In genomic region chr10:71795248-71795647, GRCh38 we compare ENCODE assay signal across 13 cellular contexts. TPM values are rescaled to one million over a fixed set of nuclear protein-coding genes. Genes with fewer than 3 reads are reported as not detected.
A peak's percentile ranks its signal among the peaks of the same experiment; 100 is the strongest.
DNase-seq lines count a peak whose midpoint lies in the region; ATAC-seq, FAIRE-seq and TF ChIP-seq lines count a peak whose summit lies in the region.
"Had no signal": no experiment of that assay in that cellular context is flagged by ENCODE, and none has a peak within 500 bp of the region (broad histone marks: within the 10 kb centered on the region; RNA-seq: fewer than 3 reads in every experiment).

No MANE protein-coding gene starts in this region.

- no peak for TF ChIP-seq CTCF in A549 (IDR thresholded peaks at IDR 0.05)
- TF ChIP-seq CTCF in GM23338 (conservative IDR thresholded peaks at IDR 0.05; ENCODE audit: low read depth in 2 of 2), result no peak
- no peak for TF ChIP-seq CTCF in RWPE1 (conservative IDR thresholded peaks at IDR 0.05; ENCODE audit: low read depth)
- TF ChIP-seq CTCF in fibroblast of mammary gland (conservative IDR thresholded peaks at IDR 0.05; ENCODE audit: control insufficient read depth, insufficient read depth, low read depth, low read length), result no peak
- TF ChIP-seq CTCF in spleen (IDR thresholded peaks at IDR 0.05 in 8 of 11, conservative IDR thresholded peaks at IDR 0.05 in 3 of 11), result no peak

- no peak for TF ChIP-seq EP300 in A549 (IDR thresholded peaks at IDR 0.05)

- TF ChIP-seq RAD21 in A549 (conservative IDR thresholded peaks at IDR 0.05 in 1 of 2, IDR thresholded peaks at IDR 0.05 in 1 of 2), result no peak

- H3F3A ChIP-seq in GM23338 (replicated peaks; ENCODE audit: low read depth), result no peaks in the 10 kb centered on the region

- H3K27ac ChIP-seq in A549 (no peak overlapping the region), GM23338 (ENCODE audit: low read depth) (no peak overlapping the region), RWPE1 (no peak overlapping the region), spleen (no peak overlapping the region)
- H3K27ac ChIP-seq: Peyer's patch, right lobe of liver had no signal

- H3K4me3 Mint-ChIP-seq in GM23338, result no peak overlapping the region
- H3K4me3 Mint-ChIP-seq: activated CD4-positive, alpha-beta memory T cell treated with anti-CD3 and anti-CD28 coated beads, Interleukin-2, amount 10 ng/mL, durations not matched to agents 7 days and 5 days; CD4-positive, alpha-beta T cell had no signal

- POLR2A ChIA-PET in A549 (lab: Yijun Ruan, JAX) (interaction anchor here (0.5 to 1.0 kb wide), 2 partner anchors 56 to 800 kb away, joined by 3 to 4 read pairs; partner anchors contain the start of gene PSAP), RWPE1 (lab: Yijun Ruan, JAX; ENCODE audit: low non-redundant PET) (interaction anchor here (0.6 kb wide), 1 partner anchor 13 kb away, joined by 4 read pairs; no protein-coding TSS in a partner anchor)

- H3K9me3 ChIP-seq in A549, result no peaks in the 10 kb centered on the region; the same call in 2 of the 3 replicates
- H3K9me3 ChIP-seq in spleen, result no peaks in the 10 kb centered on the region
- H3K9me3 ChIP-seq in MG63, result no peaks in the 10 kb centered on the region
- H3K9me3 ChIP-seq: Peyer's patch, right lobe of liver had no signal

- no peaks in the 10 kb centered on the region for H3K36me3 Mint-ChIP-seq in GM23338 (ENCODE audit: low read depth)

- no peak for FAIRE-seq in A549 (lab: Jason Lieb, UNC)

- TF ChIP-seq POLR2A in A549 (IDR thresholded peaks at IDR 0.05; ENCODE audit: low read length) (no peak), spleen (IDR thresholded peaks at IDR 0.05) (no peak)

- no peaks in the 10 kb centered on the region for H3K4me1 Mint-ChIP-seq in GM23338

- WGBS in A549 (ENCODE audit: missing lambda C conversion rate), result 7% methylated on average over 2 of the region's 2 CpGs
- 26 to 32% (median 29%) methylated on average over 2 of the region's 2 CpGs for WGBS in spleen, 5 donors

- no peak overlapping the region for H3K4me3 ChIP-seq in A549
- no peak overlapping the region for H3K4me3 ChIP-seq in GM23338
- H3K4me3 ChIP-seq in fibroblast of mammary gland (ENCODE audit: control insufficient read depth, low read depth, low read length), result no peak overlapping the region
- no peak overlapping the region for H3K4me3 ChIP-seq in spleen
- H3K4me3 ChIP-seq in MG63, result no peak overlapping the region
- H3K4me3 ChIP-seq: lung, Peyer's patch, right lobe of liver had no signal

- H3K36me3 ChIP-seq in GM23338 (ENCODE audit: insufficient read depth), result no peaks in the 10 kb centered on the region
- H3K36me3 ChIP-seq in spleen, result no peaks in the 10 kb centered on the region
- no peaks in the 10 kb centered on the region for H3K36me3 ChIP-seq in MG63
- H3K36me3 ChIP-seq: Peyer's patch, right lobe of liver had no signal

- CTCF ChIA-PET in A549 (lab: Yijun Ruan, JAX) (interaction anchor here (1.5 to 1.6 kb wide), 2 partner anchors 101 to 480 kb away, joined by 3 to 6 read pairs; no protein-coding TSS in a partner anchor), RWPE1 (lab: Yijun Ruan, JAX) (interaction anchor here (1.2 kb wide), 1 partner anchor 17 kb away, joined by 4 read pairs; no protein-coding TSS in a partner anchor)

- ATAC-seq in A549 (peak in 1 of 2 experiments; percentile 39; a peak in 2 of 6 replicates), GM23338 (peak; percentile 80)

- no peaks in the 10 kb centered on the region for H3K79me2 ChIP-seq in GM23338 (replicated peaks; ENCODE audit: insufficient read depth)

- H3K4me1 ChIP-seq in A549 (peaks cover 5% of the 10 kb centered on the region; the same call in 1 of the 3 replicates), GM23338 (ENCODE audit: insufficient read depth) (no peaks in the 10 kb centered on the region), spleen (peaks cover 4 to 49% (median 26%) of the 10 kb centered on the region in 6 donors)

- no peaks in the 10 kb centered on the region for H3K9me2 ChIP-seq in GM23338 (ENCODE audit: insufficient read depth)

- H3K27me3 Mint-ChIP-seq in GM23338 (ENCODE audit: insufficient read depth, low read depth, poor library complexity), result peaks cover 9% of the 10 kb centered on the region
- H3K27me3 Mint-ChIP-seq: activated CD4-positive, alpha-beta memory T cell treated with anti-CD3 and anti-CD28 coated beads, Interleukin-2, amount 10 ng/mL, durations not matched to agents 7 days and 5 days; CD4-positive, alpha-beta T cell had no signal

- no peak overlapping the region for H3K4me2 ChIP-seq in A549
- H3K4me2 ChIP-seq in GM23338, result no peak overlapping the region

- intact Hi-C loops in spleen (cut with DNase I; ENCODE audit: low total_unique reads), result no loop called here

- no peak for DNase-seq in A549 (ENCODE audit: low read depth in 1 of 2, low spot score in 1 of 2)
- peak; percentile 73 for DNase-seq in GM23338 (ENCODE audit: low spot score)
- DNase-seq in RWPE1 (ENCODE audit: low spot score), result peak; percentile 52
- DNase-seq in fibroblast of mammary gland (ENCODE audit: low read depth), result peak; percentile 22
- DNase-seq in spleen, result no peak
- no peak for DNase-seq in hypothalamus (lab: John Stamatoyannopoulos, UW)
- no peak for DNase-seq in MG63
- DNase-seq in mucosa of gallbladder (ENCODE audit: low spot score), result no peak
- DNase-seq: activated CD4-positive, alpha-beta memory T cell treated with anti-CD3 and anti-CD28 coated beads, Interleukin-2, amount 10 ng/mL, durations not matched to agents 7 days and 5 days; CD4-positive, alpha-beta T cell; Peyer's patch; right lobe of liver had no signal

- no peaks in the 10 kb centered on the region for H3K27me3 ChIP-seq in GM23338 (ENCODE audit: insufficient read depth)
- no peaks in the 10 kb centered on the region for H3K27me3 ChIP-seq in spleen (replicated peaks in 1 of 7)
- no peaks in the 10 kb centered on the region for H3K27me3 ChIP-seq in MG63
- H3K27me3 ChIP-seq: Peyer's patch, right lobe of liver had no signal

- H4K20me1 ChIP-seq in GM23338 (replicated peaks; ENCODE audit: insufficient read depth), result no peaks in the 10 kb centered on the region

- no peak overlapping the region for H3K27ac Mint-ChIP-seq in GM23338
- H3K27ac Mint-ChIP-seq: activated CD4-positive, alpha-beta memory T cell treated with anti-CD3 and anti-CD28 coated beads, Interleukin-2, amount 10 ng/mL, durations not matched to agents 7 days and 5 days; CD4-positive, alpha-beta T cell had no signal

- no peak overlapping the region for H2AFZ ChIP-seq in GM23338

- H3K9me3 Mint-ChIP-seq in GM23338, result no peaks in the 10 kb centered on the region; the same call in 2 of the 3 replicates
- H3K9me3 Mint-ChIP-seq: activated CD4-positive, alpha-beta memory T cell treated with anti-CD3 and anti-CD28 coated beads, Interleukin-2, amount 10 ng/mL, durations not matched to agents 7 days and 5 days; CD4-positive, alpha-beta T cell had no signal

TF ChIP-seq in A549, 52 proteins besides CTCF, POLR2A, EP300 and RAD21 (continues in another document):
- TF ChIP-seq EHMT2 (IDR thresholded peaks at IDR 0.05; ENCODE audit: low read depth) (peak; percentile 95), ATOH8 (CRISPR knock-in tag; IDR thresholded peaks at IDR 0.05; ENCODE audit: low read depth) (no peak), GATA3 (IDR thresholded peaks at IDR 0.05; ENCODE audit: borderline replicate concordance) (no peak), CHD4 (IDR thresholded peaks at IDR 0.05; ENCODE audit: borderline replicate concordance) (no peak)

TF ChIP-seq in GM23338, 12 proteins besides CTCF, POLR2A, EP300 and RAD21 (continues in another document):
- TF ChIP-seq ZNF331 (CRISPR knock-in tag; IDR thresholded peaks at IDR 0.05; ENCODE audit: low read depth), result no peak
- TF ChIP-seq CREB1 (CRISPR knock-in tag; IDR thresholded peaks at IDR 0.05; ENCODE audit: low read depth), result no peak
- no peak for TF ChIP-seq EZH2phosphoT487 (IDR thresholded peaks at IDR 0.05; ENCODE audit: unreplicated experiment)

RNA-seq across cellular contexts. Expression of gene VSIR, which starts 21.9 kb away (rescaled TPM):
- 18.5 and 23.5 TPM in 2 replicates for polyA plus RNA-seq in A549 (2011; rRNA removed)
- 22.2 and 38.1 TPM in 2 replicates for polyA plus RNA-seq in A549 (2012; cell fraction: cytosol; rRNA removed)
- polyA plus RNA-seq in A549 (2012; cell fraction: nucleus; rRNA removed), result 49.7 and 59.1 TPM in 2 replicates
- 15.5 to 19.3 TPM (median 19.1 TPM) in 3 replicates for polyA plus RNA-seq in A549 (2017; fragmentation: RNase III; extraction: RNeasy Plus Mini Kit Qiagen cat#74134 plus additional on column Dnase treatment)
- 17.6 and 24.3 TPM in 2 replicates for polyA minus RNA-seq in A549 (2011; rRNA and poly(A)+ RNA removed)
- 0.04 and 0.10 TPM in 2 replicates for total RNA-seq in GM23338 (2014; rRNA removed; shearing (Covaris generic))
- polyA plus RNA-seq in GM23338 (2016; fragmentation: Nextera tagmentation; extraction: Ambion mirVana), result 0.74 TPM in 1 of 2 replicates, not detected in the other
- total RNA-seq in spleen, result 100 to 1,000 TPM; 202 to 512 (median 313) TPM
- 10 to 100 TPM; 34.5 to 84.3 (median 50.4) TPM for polyA plus RNA-seq in spleen
- total RNA-seq in MG63 (2014; rRNA removed; shearing (Covaris generic); ENCODE audit: low replicate concordance), result 36.0 and 87.8 TPM in 2 replicates
- total RNA-seq in mucosa of gallbladder, result 83.9 TPM

RNA-seq across cellular contexts. Expression of gene PSAP, which starts 55.8 kb away (rescaled TPM):
- 1,519 and 1,660 TPM in 2 replicates for polyA plus RNA-seq in A549 (2011; rRNA removed)
- polyA plus RNA-seq in A549 (2012; cell fraction: cytosol; rRNA removed), result 805 and 819 TPM in 2 replicates
- 1,219 and 1,507 TPM in 2 replicates for polyA plus RNA-seq in A549 (2012; cell fraction: nucleus; rRNA removed)
- 600 to 708 TPM (median 690 TPM) in 3 replicates for polyA plus RNA-seq in A549 (2017; fragmentation: RNase III; extraction: RNeasy Plus Mini Kit Qiagen cat#74134 plus additional on column Dnase treatment)
- polyA minus RNA-seq in A549 (2011; rRNA and poly(A)+ RNA removed), result 756 and 891 TPM in 2 replicates
- 362 and 391 TPM in 2 replicates for total RNA-seq in GM23338 (2014; rRNA removed; shearing (Covaris generic))
- 144 and 151 TPM in 2 replicates for polyA plus RNA-seq in GM23338 (2016; fragmentation: Nextera tagmentation; extraction: Ambion mirVana)
- total RNA-seq in spleen, result 1,000 to 10,000 TPM; 1,269 to 1,826 (median 1,507) TPM
- 100 to 1,000 TPM; 363 to 690 (median 437) TPM for polyA plus RNA-seq in spleen
- total RNA-seq in MG63 (2014; rRNA removed; shearing (Covaris generic); ENCODE audit: low replicate concordance), result 584 and 682 TPM in 2 replicates
- total RNA-seq in mucosa of gallbladder, result 1,332 TPM

Comparison
In these comparisons a context has a peak if more than half of its experiments do, and no peak if none do; other contexts are left out.
1. DNase-seq: peak in GM23338 (single experiment), RWPE1 (single experiment) and fibroblast of mammary gland (single experiment); none in A549 (0 of 2), spleen (single experiment), hypothalamus (0 of 51), MG63 (single experiment) and mucosa of gallbladder (single experiment).
2. RNA of gene VSIR, which starts 21.9 kb away (total RNA-seq): 202 to 512 TPM in spleen, 36.0 to 87.8 TPM in MG63 and 83.9 TPM in mucosa of gallbladder (single experiment); 0.04 to 0.10 TPM in GM23338; every median in the first group is over 10 times any median in the second.